In genomic region chr3:117447419-117447818, GRCh38 we compare ENCODE assay signal across 3 cellular contexts.
"Had no signal": no experiment of that assay in that cellular context is flagged by ENCODE, and none has a peak within 500 bp of the region (broad histone marks: within the 10 kb centered on the region; RNA-seq: fewer than 3 reads in every experiment).

No MANE protein-coding gene starts in this region.

- DNase-seq: IMR-90, KBM-7, KG1 had no signal
